ENCODE assay signal across 8 cellular contexts in genomic region chr3:194130807-194131589, GRCh38. TPM values are rescaled to one million over a fixed set of nuclear protein-coding genes. Genes with fewer than 3 reads are reported as not detected.
A peak's percentile ranks its signal among the peaks of the same experiment; 100 is the strongest.
DNase-seq lines count a peak whose midpoint lies in the region; ATAC-seq and TF ChIP-seq lines count a peak whose summit lies in the region.

No MANE protein-coding gene starts in this region.

- no peak for ATAC-seq in activated naive CD4-positive, alpha-beta T cell treated with anti-CD3 and anti-CD28 coated beads, Interleukin-2, amount 50 U/mL, for 72 hours
- ATAC-seq in HG02678 (IDR thresholded peaks at IDR 0.05; ENCODE audit: unreplicated experiment) (peak; percentile 58), HG02970 (IDR thresholded peaks at IDR 0.05; ENCODE audit: low FRiP score, unreplicated experiment) (no peak)

- no peaks in the 10 kb centered on the region for H3K36me3 ChIP-seq in sigmoid colon

- WGBS in sigmoid colon, 2 donors: 12 to 31% methylated on average over 19 of the region's 19 CpGs

- H3K9me3 ChIP-seq in sigmoid colon: no peaks in the 10 kb centered on the region

- H3K9me3 Mint-ChIP-seq in activated naive CD4-positive, alpha-beta T cell treated with anti-CD3 and anti-CD28 coated beads for 36 hours: no peaks in the 10 kb centered on the region
- no peaks in the 10 kb centered on the region for H3K9me3 Mint-ChIP-seq in activated naive CD4-positive, alpha-beta T cell treated with anti-CD3 and anti-CD28 coated beads, Interleukin-2, amount 50 U/mL, for 72 hours

- H3K36me3 Mint-ChIP-seq in activated naive CD4-positive, alpha-beta T cell treated with anti-CD3 and anti-CD28 coated beads for 36 hours (ENCODE audit: low read depth): no peaks in the 10 kb centered on the region
- peaks cover 0 to 9% of the 10 kb centered on the region in 2 donors for H3K36me3 Mint-ChIP-seq in activated naive CD4-positive, alpha-beta T cell treated with anti-CD3 and anti-CD28 coated beads, Interleukin-2, amount 50 U/mL, for 72 hours

- CTCF ChIA-PET in activated naive CD4-positive, alpha-beta T cell treated with anti-CD3 and anti-CD28 coated beads for 36 hours (lab: Charles Lee): interaction anchor here (0.6 to 1.8 kb wide), 5 partner anchors 132 to 214 kb away, joined by 3 to 6 read pairs (median 3); no protein-coding TSS in a partner anchor

- no peak for TF ChIP-seq EP300 in sigmoid colon (IDR thresholded peaks at IDR 0.05)

- H3K27ac Mint-ChIP-seq in activated naive CD4-positive, alpha-beta T cell treated with anti-CD3 and anti-CD28 coated beads for 36 hours: no peak overlapping the region
- H3K27ac Mint-ChIP-seq in activated naive CD4-positive, alpha-beta T cell treated with anti-CD3 and anti-CD28 coated beads, Interleukin-2, amount 50 U/mL, for 72 hours: no peak overlapping the region

- H3K4me3 Mint-ChIP-seq in activated naive CD4-positive, alpha-beta T cell treated with anti-CD3 and anti-CD28 coated beads for 36 hours: no peak overlapping the region

- no peak for TF ChIP-seq POLR2A in sigmoid colon (IDR thresholded peaks at IDR 0.05)

- H3K27me3 Mint-ChIP-seq in activated naive CD4-positive, alpha-beta T cell treated with anti-CD3 and anti-CD28 coated beads for 36 hours (ENCODE audit: low read depth): peaks cover 23% of the 10 kb centered on the region

- H3K4me1 Mint-ChIP-seq in activated naive CD4-positive, alpha-beta T cell treated with anti-CD3 and anti-CD28 coated beads for 36 hours (ENCODE audit: low read depth): peaks cover 23% of the 10 kb centered on the region

- H3K27ac ChIP-seq in sigmoid colon: peak overlapping the region in 3 of 4 donors; percentile 20 to 38 (median 34)

- no peak overlapping the region for H3K4me3 ChIP-seq in sigmoid colon

- H3K27me3 ChIP-seq in sigmoid colon: no peaks in the 10 kb centered on the region

- peaks cover 0 to 45% (median 36%) of the 10 kb centered on the region in 4 donors for H3K4me1 ChIP-seq in sigmoid colon

- intact Hi-C loops in activated naive CD4-positive, alpha-beta T cell treated with anti-CD3 and anti-CD28 coated beads for 36 hours (cut with micrococcal nuclease): loop anchor here (10.0 kb wide), 2 partner anchors 454 to 1236 kb away; no protein-coding TSS in a partner anchor
- intact Hi-C loops in sigmoid colon (cut with DNase I): loop anchor here (5.0 kb wide), 1 partner anchor 44 kb away; no protein-coding TSS in a partner anchor

- peak; percentile 34 for DNase-seq in activated naive CD4-positive, alpha-beta T cell treated with anti-CD3 and anti-CD28 coated beads for 36 hours
- DNase-seq in activated naive CD4-positive, alpha-beta T cell treated with anti-CD3 and anti-CD28 coated beads, Interleukin-2, amount 50 U/mL, for 72 hours (ENCODE audit: low spot score in 2 of 2): no peak
- peak; percentile 31 for DNase-seq in NCI-H187 treated with DMSO at 0.1 percent for 48 hours (lab: John Stamatoyannopoulos, UW)
- peak; percentile 42 for DNase-seq in central memory CD4-positive, alpha-beta T cell
- DNase-seq in sigmoid colon: no peak
- no peak for DNase-seq in dedifferentiated amniotic fluid mesenchymal stem cell (ENCODE audit: extremely low spot score)

- no peak for TF ChIP-seq CTCF in sigmoid colon (IDR thresholded peaks at IDR 0.05)

RNA-seq across cellular contexts. Expression of gene HES1, which starts 5.0 kb away (rescaled TPM):
- 1 to 10 TPM; 2.3 to 2.5 TPM for total RNA-seq in activated naive CD4-positive, alpha-beta T cell treated with anti-CD3 and anti-CD28 coated beads for 36 hours
- total RNA-seq in activated naive CD4-positive, alpha-beta T cell treated with anti-CD3 and anti-CD28 coated beads, Interleukin-2, amount 50 U/mL, for 72 hours: 1 to 10 TPM in 1 of 2 donors, not detected in 1; 2.5 TPM
- total RNA-seq in sigmoid colon: 10 to 100 TPM; 17.4 to 35.0 (median 23.4) TPM
- 10 to 100 TPM; 24.0 to 47.4 (median 45.4) TPM for polyA plus RNA-seq in sigmoid colon

Comparison
In these comparisons a context has a peak if more than half of its experiments do, and no peak if none do; other contexts are left out.
1. DNase-seq: peak in activated naive CD4-positive, alpha-beta T cell treated with anti-CD3 and anti-CD28 coated beads for 36 hours (single experiment), NCI-H187 treated with DMSO at 0.1 percent for 48 hours (single experiment) and central memory CD4-positive, alpha-beta T cell (single experiment); none in activated naive CD4-positive, alpha-beta T cell treated with anti-CD3 and anti-CD28 coated beads, Interleukin-2, amount 50 U/mL, for 72 hours (0 of 2), sigmoid colon (single experiment) and dedifferentiated amniotic fluid mesenchymal stem cell (single experiment).
2. RNA of gene HES1, which starts 5.0 kb away (total RNA-seq): 17.4 to 35.0 TPM in sigmoid colon; 2.3 to 2.5 TPM in activated naive CD4-positive, alpha-beta T cell treated with anti-CD3 and anti-CD28 coated beads for 36 hours and 2.5 TPM in activated naive CD4-positive, alpha-beta T cell treated with anti-CD3 and anti-CD28 coated beads, Interleukin-2, amount 50 U/mL, for 72 hours; every median in the first group is over 4 times any median in the second.